Comparison of ENCODE assay signal across 9 cellular contexts in the genomic region with DNA sequence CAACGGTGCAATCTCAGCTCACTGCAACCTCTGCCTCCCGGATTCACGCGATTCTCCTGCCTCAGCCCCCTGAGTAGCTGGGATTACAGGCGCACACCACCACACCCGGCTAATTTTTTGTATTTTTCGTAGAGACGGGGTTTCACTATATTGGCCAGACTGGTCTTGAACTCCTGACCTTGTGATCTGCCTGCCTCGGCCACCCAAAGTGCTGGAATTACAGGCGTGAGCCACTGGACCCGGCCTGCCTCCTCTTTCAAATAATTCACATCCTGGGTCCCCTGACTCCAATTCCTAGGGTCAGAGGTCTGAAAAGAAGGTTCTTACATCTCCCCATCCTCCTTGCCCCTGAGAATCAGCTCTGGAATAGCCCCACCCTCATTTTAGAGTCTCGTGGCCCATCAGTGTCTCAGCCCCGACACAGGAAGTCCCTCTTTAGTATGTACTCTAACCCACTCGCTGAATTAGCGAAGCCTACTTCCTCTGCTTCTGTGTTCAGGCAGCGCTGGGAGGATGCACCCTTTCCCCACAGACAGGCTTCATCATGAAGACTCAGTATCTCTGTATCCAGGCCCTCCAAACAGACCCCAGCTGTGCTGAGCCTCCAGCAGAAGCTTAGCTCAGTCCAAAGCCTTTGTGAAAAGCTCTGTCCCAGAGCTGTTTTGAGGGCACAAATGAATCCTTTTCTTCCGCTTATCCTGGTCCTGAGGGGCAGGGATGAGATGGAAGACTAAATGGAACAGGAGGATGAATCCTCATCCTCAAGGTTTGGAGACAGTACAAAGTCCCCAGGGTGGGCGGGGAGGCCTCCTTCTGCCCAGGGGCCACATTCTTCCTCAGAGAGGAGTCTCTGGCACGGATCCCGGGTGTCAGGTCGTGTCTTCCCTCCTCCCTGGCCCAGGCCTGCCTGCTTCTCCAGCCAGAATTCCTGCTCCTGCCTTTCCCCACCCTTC. TPM values are rescaled to one million over a fixed set of nuclear protein-coding genes. Genes with fewer than 3 reads are reported as not detected.
A peak's percentile ranks its signal among the peaks of the same experiment; 100 is the strongest.
DNase-seq lines count a peak whose midpoint lies in the region; ATAC-seq, FAIRE-seq and TF ChIP-seq lines count a peak whose summit lies in the region.
"Had no signal": no experiment of that assay in that cellular context is flagged by ENCODE, and none has a peak within 500 bp of the region (broad histone marks: within the 10 kb centered on the region; RNA-seq: fewer than 3 reads in every experiment).

No MANE protein-coding gene starts in this region.

- H3K4me1 ChIP-seq in testis, result peaks cover 12% of the 10 kb centered on the region

- 52 to 58% methylated on average over 21 of the region's 21 CpGs for WGBS in testis, 2 donors

- intact Hi-C loops in testis (cut with DNase I; ENCODE audit: low total_unique reads), result no loop called here

- peak; percentile 59 for ATAC-seq in GM21526 (IDR thresholded peaks at IDR 0.05; ENCODE audit: low FRiP score, unreplicated experiment)

- no peaks in the 10 kb centered on the region for H3K36me3 ChIP-seq in testis (ENCODE audit: low read depth, missing control alignments)
- H3K36me3 ChIP-seq: upper lobe of left lung had no signal

- H3K9me3 ChIP-seq in testis, result no peaks in the 10 kb centered on the region
- H3K9me3 ChIP-seq: upper lobe of left lung had no signal

- no peak overlapping the region for H3K4me3 ChIP-seq in NB4 (ENCODE audit: low read depth, low read length)
- H3K4me3 ChIP-seq in testis, result no peak overlapping the region

- peak overlapping the region in 1 of 2 donors; percentile 51 for H3K27ac ChIP-seq in testis

- no peaks in the 10 kb centered on the region for H3K27me3 ChIP-seq in testis
- H3K27me3 ChIP-seq: upper lobe of left lung had no signal

- TF ChIP-seq CTCF in NB4 (IDR thresholded peaks at IDR 0.05; ENCODE audit: low read depth, low read length), result no peak
- no peak for TF ChIP-seq CTCF in testis (IDR thresholded peaks at IDR 0.05)

- DNase-seq in GM12892 (ENCODE audit: insufficient read length) (no peak), NB4 (ENCODE audit: low read depth) (peak; percentile 70), islet precursor cell (peak; percentile 78), testis (peak; percentile 47), inferior parietal cortex (ENCODE audit: extremely low spot score) (no peak), SW 1271 (lab: John Stamatoyannopoulos, UW) (no peak)
- peak; percentile 69 for DNase-seq in activated CD8-positive, alpha-beta memory T cell treated with anti-CD3 and anti-CD28 coated beads, Interleukin-2, amount 50 U/mL, for 48 hours

- FAIRE-seq in GM12892 (lab: Jason Lieb, UNC), result peak; percentile 94

- TF ChIP-seq POLR2A in GM12892 (IDR thresholded peaks at IDR 0.05; ENCODE audit: low read depth, low read length) (peak; percentile 73), NB4 (IDR thresholded peaks at IDR 0.05; ENCODE audit: extremely low read depth, insufficient read length) (no peak), testis (IDR thresholded peaks at IDR 0.05) (no peak)

RNA-seq across cellular contexts. Expression of a gene that starts 3.5 kb away (rescaled TPM):
- 1.7 TPM for polyA plus RNA-seq in GM12892 (2012; ENCODE audit: missing spikeins)
- total RNA-seq in testis, result 1 to 10 TPM; 1.5 to 2.4 TPM
- 3.1 TPM for polyA plus RNA-seq in testis (ENCODE audit: insufficient read depth, low read depth, low replicate concordance)

RNA-seq across cellular contexts. Expression of a gene that starts 14.9 kb away (rescaled TPM):
- polyA plus RNA-seq in GM12892 (2012; ENCODE audit: missing spikeins), result 2.1 TPM
- total RNA-seq in testis, result 100 to 1,000 TPM; 172 to 241 TPM
- 715 TPM for polyA plus RNA-seq in testis (ENCODE audit: insufficient read depth, low read depth, low replicate concordance)

RNA-seq across cellular contexts. Expression of a gene that starts 25.1 kb away (rescaled TPM):
- polyA plus RNA-seq in GM12892 (2012; ENCODE audit: missing spikeins), result 95.7 TPM
- 100 to 1,000 TPM; 314 to 328 TPM for total RNA-seq in testis
- 160 TPM for polyA plus RNA-seq in testis (ENCODE audit: insufficient read depth, low read depth, low replicate concordance)

RNA-seq across cellular contexts. Expression of a gene that starts 30.6 kb away (rescaled TPM):
- 36.2 TPM for polyA plus RNA-seq in GM12892 (2012; ENCODE audit: missing spikeins)
- total RNA-seq in testis, result 10 to 100 TPM; 58.3 to 63.0 TPM
- polyA plus RNA-seq in testis (ENCODE audit: insufficient read depth, low read depth, low replicate concordance), result 48.1 TPM

RNA-seq across cellular contexts. Expression of a gene that starts 56.9 kb away (rescaled TPM):
- 34.4 TPM for polyA plus RNA-seq in GM12892 (2012; ENCODE audit: missing spikeins)
- 10 to 100 TPM; 78.5 to 85.1 TPM for total RNA-seq in testis
- 94.9 TPM for polyA plus RNA-seq in testis (ENCODE audit: insufficient read depth, low read depth, low replicate concordance)

Comparison
In these comparisons a context has a peak if more than half of its experiments do, and no peak if none do; other contexts are left out.
1. DNase-seq: peak in NB4 (single experiment), activated CD8-positive, alpha-beta memory T cell treated with anti-CD3 and anti-CD28 coated beads, Interleukin-2, amount 50 U/mL, for 48 hours (single experiment), islet precursor cell (single experiment) and testis (single experiment); none in GM12892 (single experiment), inferior parietal cortex (single experiment) and SW 1271 (0 of 2).